14 cellular contexts compared by ENCODE assay signal in genomic region chr21:42682661-42683060, GRCh38. TPM values are rescaled to one million over a fixed set of nuclear protein-coding genes. Genes with fewer than 3 reads are reported as not detected.
DNase-seq lines count a peak whose midpoint lies in the region; ATAC-seq lines count a peak whose summit lies in the region.
"Had no signal": no experiment of that assay in that cellular context is flagged by ENCODE, and none has a peak within 500 bp of the region (broad histone marks: within the 10 kb centered on the region; RNA-seq: fewer than 3 reads in every experiment).

No MANE protein-coding gene starts in this region.

- peak overlapping the region; percentile 17 for H3K27ac Mint-ChIP-seq in stimulated activated naive CD8-positive, alpha-beta T cell treated with anti-CD3 and anti-CD28 coated beads, Interleukin-15, Interleukin-2, amounts not matched to agents 100 ng/mL and 50 ng/mL, for 24 hours
- no peak overlapping the region for H3K27ac Mint-ChIP-seq in stimulated activated naive CD8-positive, alpha-beta T cell treated with anti-CD3 and anti-CD28 coated beads, Interleukin-15, amount 100 ng/mL, for 72 hours
- no peak overlapping the region for H3K27ac Mint-ChIP-seq in activated T-helper 17 cell treated with anti-CD3 and anti-CD28 coated beads, Interleukin-2, amount 50 U/mL, for 72 hours

- H3K27me3 Mint-ChIP-seq in stimulated activated naive CD8-positive, alpha-beta T cell treated with anti-CD3 and anti-CD28 coated beads, Interleukin-15, Interleukin-2, amounts not matched to agents 100 ng/mL and 50 ng/mL, for 24 hours: no peaks in the 10 kb centered on the region
- H3K27me3 Mint-ChIP-seq in stimulated activated naive CD8-positive, alpha-beta T cell treated with anti-CD3 and anti-CD28 coated beads, Interleukin-15, amount 100 ng/mL, for 72 hours: no peaks in the 10 kb centered on the region
- no peaks in the 10 kb centered on the region for H3K27me3 Mint-ChIP-seq in activated T-helper 17 cell treated with anti-CD3 and anti-CD28 coated beads, Interleukin-2, amount 50 U/mL, for 72 hours

- no peaks in the 10 kb centered on the region for H3K9me3 Mint-ChIP-seq in stimulated activated naive CD8-positive, alpha-beta T cell treated with anti-CD3 and anti-CD28 coated beads, Interleukin-15, Interleukin-2, amounts not matched to agents 100 ng/mL and 50 ng/mL, for 24 hours
- no peaks in the 10 kb centered on the region for H3K9me3 Mint-ChIP-seq in stimulated activated naive CD8-positive, alpha-beta T cell treated with anti-CD3 and anti-CD28 coated beads, Interleukin-15, amount 100 ng/mL, for 72 hours
- H3K9me3 Mint-ChIP-seq in activated T-helper 17 cell treated with anti-CD3 and anti-CD28 coated beads, Interleukin-2, amount 50 U/mL, for 72 hours: no peaks in the 10 kb centered on the region

- peaks cover 63% of the 10 kb centered on the region for H3K4me1 Mint-ChIP-seq in stimulated activated naive CD8-positive, alpha-beta T cell treated with anti-CD3 and anti-CD28 coated beads, Interleukin-15, Interleukin-2, amounts not matched to agents 100 ng/mL and 50 ng/mL, for 24 hours (ENCODE audit: low read depth)
- peaks cover 62% of the 10 kb centered on the region for H3K4me1 Mint-ChIP-seq in stimulated activated naive CD8-positive, alpha-beta T cell treated with anti-CD3 and anti-CD28 coated beads, Interleukin-15, amount 100 ng/mL, for 72 hours
- H3K4me1 Mint-ChIP-seq in activated T-helper 17 cell treated with anti-CD3 and anti-CD28 coated beads, Interleukin-2, amount 50 U/mL, for 72 hours: peaks cover 18% of the 10 kb centered on the region

- DNase-seq in NOMO-1 treated with DMSO at 0.1 percent for 48 hours (lab: John Stamatoyannopoulos, UW; ENCODE audit: unreplicated experiment) (peak; percentile 33), NOMO-1 treated with dmso at 0.1 percent for 144 hours (lab: John Stamatoyannopoulos, UW; ENCODE audit: unreplicated experiment) (no peak), mesenteric fat pad (ENCODE audit: low spot score) (no peak), sciatic nerve (ENCODE audit: low spot score) (no peak)
- DNase-seq in stimulated activated naive CD8-positive, alpha-beta T cell treated with anti-CD3 and anti-CD28 coated beads, Interleukin-15, amount 100 ng/mL, for 72 hours: no peak
- DNase-seq: DMS53, NCI-H1417 treated with DMSO at 0.1 percent for 48 hours, NCI-H2029, NCI-H2171 treated with DMSO at 0.1 percent for 48 hours, RPMI8226 had no signal

- H3K36me3 Mint-ChIP-seq in stimulated activated naive CD8-positive, alpha-beta T cell treated with anti-CD3 and anti-CD28 coated beads, Interleukin-15, Interleukin-2, amounts not matched to agents 100 ng/mL and 50 ng/mL, for 24 hours (ENCODE audit: low read depth): no peaks in the 10 kb centered on the region
- no peaks in the 10 kb centered on the region for H3K36me3 Mint-ChIP-seq in activated T-helper 17 cell treated with anti-CD3 and anti-CD28 coated beads, Interleukin-2, amount 50 U/mL, for 72 hours (ENCODE audit: low read depth)

- intact Hi-C loops in sciatic nerve (cut with DNase I): no loop called here

- ATAC-seq in stimulated activated naive CD8-positive, alpha-beta T cell treated with anti-CD3 and anti-CD28 coated beads, Interleukin-15, amount 100 ng/mL, for 72 hours: no peak
- ATAC-seq in activated T-helper 17 cell treated with anti-CD3 and anti-CD28 coated beads, Interleukin-2, amount 50 U/mL, for 72 hours (replicated peaks): no peak
- ATAC-seq in HG03442 (IDR thresholded peaks at IDR 0.05; ENCODE audit: unreplicated experiment) (no peak), sciatic nerve (no peak)

- H3K4me3 Mint-ChIP-seq in stimulated activated naive CD8-positive, alpha-beta T cell treated with anti-CD3 and anti-CD28 coated beads, Interleukin-15, Interleukin-2, amounts not matched to agents 100 ng/mL and 50 ng/mL, for 24 hours: no peak overlapping the region
- H3K4me3 Mint-ChIP-seq in stimulated activated naive CD8-positive, alpha-beta T cell treated with anti-CD3 and anti-CD28 coated beads, Interleukin-15, amount 100 ng/mL, for 72 hours: no peak overlapping the region
- H3K4me3 Mint-ChIP-seq in activated T-helper 17 cell treated with anti-CD3 and anti-CD28 coated beads, Interleukin-2, amount 50 U/mL, for 72 hours: peak overlapping the region; percentile 86

RNA-seq across cellular contexts. Expression of gene PDE9A, which starts 29.2 kb away (rescaled TPM):
- 1 to 10 TPM in 1 of 2 donors, under 1 TPM in 1; 0.95 to 6.9 TPM for total RNA-seq in activated T-helper 17 cell treated with anti-CD3 and anti-CD28 coated beads, Interleukin-2, amount 50 U/mL, for 72 hours
- total RNA-seq in mesenteric fat pad (7.9 TPM), sciatic nerve (32.6 TPM)
- total RNA-seq: LHCN-M2 had no signal
